Comparison of ENCODE assay signal across 19 cellular contexts in genomic region chr1:160670701-160671100, GRCh38. TPM values are rescaled to one million over a fixed set of nuclear protein-coding genes. Genes with fewer than 3 reads are reported as not detected.
DNase-seq lines count a peak whose midpoint lies in the region; ATAC-seq and TF ChIP-seq lines count a peak whose summit lies in the region.
"Had no signal": no experiment of that assay in that cellular context is flagged by ENCODE, and none has a peak within 500 bp of the region (broad histone marks: within the 10 kb centered on the region; RNA-seq: fewer than 3 reads in every experiment).

No MANE protein-coding gene starts in this region.

- peak overlapping the region; percentile 47 for H3K27ac Mint-ChIP-seq in activated T-cell treated with anti-CD3 and anti-CD28 coated beads, Interleukin-2, amount 50 U/mL, for 72 hours
- H3K27ac Mint-ChIP-seq in stimulated activated naive CD8-positive, alpha-beta T cell treated with anti-CD3 and anti-CD28 coated beads, Interleukin-15, Interleukin-2, amounts not matched to agents 100 ng/mL and 50 ng/mL, for 24 hours = peak overlapping the region; percentile 28
- H3K27ac Mint-ChIP-seq in WTC11 = peak overlapping the region; percentile 91
- H3K27ac Mint-ChIP-seq in stimulated activated effector memory CD8-positive, alpha-beta T cell treated with anti-CD3 and anti-CD28 coated beads, Interleukin-12 subunit alpha, Interleukin-12 subunit beta, amount 100 ng/mL, for 72 hours = peak overlapping the region; percentile 75

- POLR2A ChIA-PET in WTC11 (lab: Charles Lee) = no interaction called here

- CTCF ChIA-PET in WTC11 (lab: Charles Lee) = no interaction called here

- peaks cover 5 to 7% of the 10 kb centered on the region in 2 donors for H3K9me3 Mint-ChIP-seq in activated T-cell treated with anti-CD3 and anti-CD28 coated beads, Interleukin-2, amount 50 U/mL, for 72 hours
- peaks cover 9% of the 10 kb centered on the region for H3K9me3 Mint-ChIP-seq in stimulated activated naive CD8-positive, alpha-beta T cell treated with anti-CD3 and anti-CD28 coated beads, Interleukin-15, Interleukin-2, amounts not matched to agents 100 ng/mL and 50 ng/mL, for 24 hours
- H3K9me3 Mint-ChIP-seq in WTC11 = peaks cover 35% of the 10 kb centered on the region
- H3K9me3 Mint-ChIP-seq in stimulated activated effector memory CD8-positive, alpha-beta T cell treated with anti-CD3 and anti-CD28 coated beads, Interleukin-12 subunit alpha, Interleukin-12 subunit beta, amount 100 ng/mL, for 72 hours = peaks cover 7% of the 10 kb centered on the region
- H3K9me3 Mint-ChIP-seq: CD8-positive, alpha-beta memory T cell had no signal

- peaks cover 37% of the 10 kb centered on the region for H3K4me1 Mint-ChIP-seq in activated T-cell treated with anti-CD3 and anti-CD28 coated beads, Interleukin-2, amount 50 U/mL, for 72 hours (ENCODE audit: low read depth)
- H3K4me1 Mint-ChIP-seq in stimulated activated naive CD8-positive, alpha-beta T cell treated with anti-CD3 and anti-CD28 coated beads, Interleukin-15, Interleukin-2, amounts not matched to agents 100 ng/mL and 50 ng/mL, for 24 hours (ENCODE audit: low read depth) = peaks cover 39% of the 10 kb centered on the region
- H3K4me1 Mint-ChIP-seq in WTC11 = peaks cover 12% of the 10 kb centered on the region
- peaks cover 36% of the 10 kb centered on the region for H3K4me1 Mint-ChIP-seq in stimulated activated effector memory CD8-positive, alpha-beta T cell treated with anti-CD3 and anti-CD28 coated beads, Interleukin-12 subunit alpha, Interleukin-12 subunit beta, amount 100 ng/mL, for 72 hours

- peaks cover 9 to 36% of the 10 kb centered on the region in 2 donors for H3K36me3 Mint-ChIP-seq in activated T-cell treated with anti-CD3 and anti-CD28 coated beads, Interleukin-2, amount 50 U/mL, for 72 hours (ENCODE audit: insufficient read depth in 2 of 2)
- H3K36me3 Mint-ChIP-seq in stimulated activated naive CD8-positive, alpha-beta T cell treated with anti-CD3 and anti-CD28 coated beads, Interleukin-15, Interleukin-2, amounts not matched to agents 100 ng/mL and 50 ng/mL, for 24 hours (ENCODE audit: low read depth) = peaks cover 22% of the 10 kb centered on the region
- H3K36me3 Mint-ChIP-seq in WTC11 = peaks cover 38% of the 10 kb centered on the region
- H3K36me3 Mint-ChIP-seq in stimulated activated effector memory CD8-positive, alpha-beta T cell treated with anti-CD3 and anti-CD28 coated beads, Interleukin-12 subunit alpha, Interleukin-12 subunit beta, amount 100 ng/mL, for 72 hours = peaks cover 3% of the 10 kb centered on the region

- ATAC-seq in activated T-cell treated with anti-CD3 and anti-CD28 coated beads, Interleukin-2, amount 50 U/mL, for 72 hours (replicated peaks in 1 of 2) = no peak
- no peak for ATAC-seq in stimulated activated naive CD8-positive, alpha-beta T cell treated with anti-CD3 and anti-CD28 coated beads, Interleukin-15, Interleukin-2, amounts not matched to agents 100 U/mL and 50 U/mL, for 24 hours
- ATAC-seq in WTC11 = no peak
- ATAC-seq in stimulated activated effector memory CD8-positive, alpha-beta T cell treated with anti-CD3 and anti-CD28 coated beads, Interleukin-12 subunit alpha, Interleukin-12 subunit beta, amount 100 ng/mL, for 72 hours = no peak
- ATAC-seq: PC-3 had no signal

- no peaks in the 10 kb centered on the region for H3K27me3 Mint-ChIP-seq in activated T-cell treated with anti-CD3 and anti-CD28 coated beads, Interleukin-2, amount 50 U/mL, for 72 hours (ENCODE audit: low read depth)
- no peaks in the 10 kb centered on the region for H3K27me3 Mint-ChIP-seq in stimulated activated naive CD8-positive, alpha-beta T cell treated with anti-CD3 and anti-CD28 coated beads, Interleukin-15, Interleukin-2, amounts not matched to agents 100 ng/mL and 50 ng/mL, for 24 hours
- H3K27me3 Mint-ChIP-seq in WTC11 (ENCODE audit: low read depth) = no peaks in the 10 kb centered on the region
- H3K27me3 Mint-ChIP-seq: CD8-positive, alpha-beta memory T cell had no signal

- DNase-seq in activated T-cell treated with anti-CD3 and anti-CD28 coated beads, Interleukin-2, amount 50 U/mL, for 72 hours = no peak
- DNase-seq in activated T-cell treated with anti-CD3 and anti-CD28 coated beads, Interleukin-2, amount 50 U/mL, for 1 hour = no peak
- no peak for DNase-seq in stimulated activated naive CD8-positive, alpha-beta T cell treated with anti-CD3 and anti-CD28 coated beads, Interleukin-15, Interleukin-2, amounts not matched to agents 100 U/mL and 50 U/mL, for 24 hours
- DNase-seq in WTC11 (ENCODE audit: low spot score) = no peak
- no peak for DNase-seq in stimulated activated effector memory CD8-positive, alpha-beta T cell treated with anti-CD3 and anti-CD28 coated beads, Interleukin-12 subunit alpha, Interleukin-12 subunit beta, amount 100 ng/mL, for 72 hours (ENCODE audit: low spot score in 2 of 2)
- no peak for DNase-seq in kidney tubule cell (ENCODE audit: low spot score)
- no peak for DNase-seq in activated CD4-positive, CD25-positive, alpha-beta regulatory T cell treated with anti-CD3 and anti-CD28 coated beads, Interleukin-2, amount 50 U/mL, for 72 hours
- DNase-seq: CD8-positive, alpha-beta memory T cell; GM23248; NCI-H1417; NCI-H187; NCI-H2107; NCI-H2227 treated with DMSO at 0.1 percent for 48 hours; NCI-H510A treated with DMSO at 0.1 percent for 48 hours; NCI-H82; PC-3; RPMI8226; SHP77 treated with DMSO at 0.1 percent for 48 hours had no signal

- TF ChIP-seq CTCF in WTC11 (IDR thresholded peaks at IDR 0.05) = no peak

- H3K4me3 Mint-ChIP-seq in activated T-cell treated with anti-CD3 and anti-CD28 coated beads, Interleukin-2, amount 50 U/mL, for 72 hours = no peak overlapping the region
- H3K4me3 Mint-ChIP-seq in stimulated activated naive CD8-positive, alpha-beta T cell treated with anti-CD3 and anti-CD28 coated beads, Interleukin-15, Interleukin-2, amounts not matched to agents 100 ng/mL and 50 ng/mL, for 24 hours = no peak overlapping the region
- no peak overlapping the region for H3K4me3 Mint-ChIP-seq in WTC11
- no peak overlapping the region for H3K4me3 Mint-ChIP-seq in stimulated activated effector memory CD8-positive, alpha-beta T cell treated with anti-CD3 and anti-CD28 coated beads, Interleukin-12 subunit alpha, Interleukin-12 subunit beta, amount 100 ng/mL, for 72 hours
- H3K4me3 Mint-ChIP-seq: CD8-positive, alpha-beta memory T cell had no signal

TF ChIP-seq in WTC11, 78 proteins besides CTCF, POLR2A, EP300 and RAD21:
- TF ChIP-seq HMGA2 (CRISPR knock-in tag; IDR thresholded peaks at IDR 0.05) (no peak), FOXJ3 (CRISPR knock-in tag; IDR thresholded peaks at IDR 0.05; ENCODE audit: borderline replicate concordance) (no peak), TEAD4 (CRISPR knock-in tag; IDR thresholded peaks at IDR 0.05) (no peak), KAT7 (CRISPR knock-in tag; IDR thresholded peaks at IDR 0.05; ENCODE audit: borderline replicate concordance) (no peak), IRF1 (CRISPR knock-in tag; IDR thresholded peaks at IDR 0.05) (no peak)

RNA-seq across cellular contexts. Expression of gene SLAMF1, which starts 23.9 kb away (rescaled TPM):
- 100 to 1,000 TPM in 1 of 2 donors, 10 to 100 TPM in 1; 81.4 to 134 TPM for total RNA-seq in activated T-cell treated with anti-CD3 and anti-CD28 coated beads, Interleukin-2, amount 50 U/mL, for 72 hours
- total RNA-seq in WTC11 (2021) = 0.11 to 0.15 TPM (median 0.11 TPM) in 3 replicates
- total RNA-seq: GM23248, PC-3 had no signal

RNA-seq across cellular contexts. Expression of gene CD48, which starts 40.9 kb away (rescaled TPM):
- 100 to 1,000 TPM; 215 to 220 TPM for total RNA-seq in activated T-cell treated with anti-CD3 and anti-CD28 coated beads, Interleukin-2, amount 50 U/mL, for 72 hours
- 0.37 to 0.96 TPM (median 0.66 TPM) in 3 replicates for total RNA-seq in WTC11 (2021)
- total RNA-seq: GM23248, PC-3 had no signal

Comparison
In these comparisons a context has a peak if more than half of its experiments do, and no peak if none do; other contexts are left out.
1. H3K27ac Mint-ChIP-seq: peak in every context shown above with its lines; median percentile 91 in WTC11; 75 in stimulated activated effector memory CD8-positive, alpha-beta T cell treated with anti-CD3 and anti-CD28 coated beads, Interleukin-12 subunit alpha, Interleukin-12 subunit beta, amount 100 ng/mL, for 72 hours; 47 in activated T-cell treated with anti-CD3 and anti-CD28 coated beads, Interleukin-2, amount 50 U/mL, for 72 hours; 28 in stimulated activated naive CD8-positive, alpha-beta T cell treated with anti-CD3 and anti-CD28 coated beads, Interleukin-15, Interleukin-2, amounts not matched to agents 100 ng/mL and 50 ng/mL, for 24 hours.
2. RNA of gene SLAMF1, which starts 23.9 kb away (total RNA-seq): 81.4 to 134 TPM in activated T-cell treated with anti-CD3 and anti-CD28 coated beads, Interleukin-2, amount 50 U/mL, for 72 hours; 0.11 to 0.15 TPM in WTC11; every median in the first group is over 10 times any median in the second.
3. RNA of gene CD48, which starts 40.9 kb away (total RNA-seq): 215 to 220 TPM in activated T-cell treated with anti-CD3 and anti-CD28 coated beads, Interleukin-2, amount 50 U/mL, for 72 hours; 0.37 to 0.96 TPM in WTC11; every median in the first group is over 100 times any median in the second.